1 cellular context compared by ENCODE assay signal in the genomic region with DNA sequence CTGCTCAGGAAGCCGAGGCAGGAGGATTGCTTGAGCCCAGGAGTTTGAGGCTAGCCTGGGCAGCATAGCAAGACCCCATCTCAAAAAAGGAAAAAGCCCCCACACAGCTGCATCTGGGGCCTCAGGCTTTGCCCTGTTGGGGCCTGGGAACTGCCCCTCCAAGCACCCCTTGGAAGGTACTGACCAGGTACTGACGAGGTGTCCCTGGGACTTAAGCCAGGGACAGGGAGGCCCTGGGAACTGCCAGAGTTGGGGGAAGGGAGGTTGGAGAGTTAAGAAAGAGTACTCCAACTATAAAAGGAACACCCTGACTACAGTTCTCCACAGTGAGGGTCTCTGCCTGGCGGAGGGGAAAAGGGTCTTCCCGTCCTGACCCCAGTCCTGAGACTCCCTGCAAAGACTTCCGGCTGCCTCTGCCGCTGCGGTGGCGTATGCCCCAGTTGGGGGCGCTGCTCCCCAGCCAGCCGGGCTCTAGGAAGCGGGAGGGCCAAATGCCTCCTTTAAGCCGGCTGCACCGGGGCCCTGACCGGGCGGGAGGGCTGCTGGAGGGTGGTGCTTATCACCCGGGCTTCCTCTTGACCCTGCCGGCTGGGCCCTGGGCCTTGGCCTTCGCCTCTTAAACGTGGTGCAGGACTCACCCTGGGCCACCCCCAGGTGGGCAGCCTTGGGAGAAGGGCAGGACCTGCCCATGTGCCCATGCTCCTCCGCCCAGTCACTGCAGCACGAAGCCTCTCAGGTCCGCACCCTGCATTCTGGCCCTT.
TF ChIP-seq lines count a peak whose summit lies in the region.

No MANE protein-coding gene starts in this region.

TF ChIP-seq in HepG2, 621 proteins besides CTCF, POLR2A, EP300 and RAD21 (continued from another document):
- TF ChIP-seq HIC2 (CRISPR knock-in tag; IDR thresholded peaks at IDR 0.05; ENCODE audit: low read depth), result peak; percentile 78; the same call in 1 of the 2 replicates
- TF ChIP-seq ZNF766 (CRISPR knock-in tag; IDR thresholded peaks at IDR 0.05; ENCODE audit: borderline replicate concordance), result no peak
- TF ChIP-seq SIN3B (IDR thresholded peaks at IDR 0.05; ENCODE audit: low read length), result no peak
- TF ChIP-seq, protein P1, sequence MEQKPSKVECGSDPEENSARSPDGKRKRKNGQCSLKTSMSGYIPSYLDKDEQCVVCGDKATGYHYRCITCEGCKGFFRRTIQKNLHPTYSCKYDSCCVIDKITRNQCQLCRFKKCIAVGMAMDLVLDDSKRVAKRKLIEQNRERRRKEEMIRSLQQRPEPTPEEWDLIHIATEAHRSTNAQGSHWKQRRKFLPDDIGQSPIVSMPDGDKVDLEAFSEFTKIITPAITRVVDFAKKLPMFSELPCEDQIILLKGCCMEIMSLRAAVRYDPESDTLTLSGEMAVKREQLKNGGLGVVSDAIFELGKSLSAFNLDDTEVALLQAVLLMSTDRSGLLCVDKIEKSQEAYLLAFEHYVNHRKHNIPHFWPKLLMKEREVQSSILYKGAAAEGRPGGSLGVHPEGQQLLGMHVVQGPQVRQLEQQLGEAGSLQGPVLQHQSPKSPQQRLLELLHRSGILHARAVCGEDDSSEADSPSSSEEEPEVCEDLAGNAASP (CRISPR knock-in tag; IDR thresholded peaks at IDR 0.05; ENCODE audit: borderline replicate concordance), result peak; percentile 60; the same call in 1 of the 2 replicates
- TF ChIP-seq ZFP36L1 (CRISPR knock-in tag; IDR thresholded peaks at IDR 0.05), result no peak
- TF ChIP-seq, protein P2, sequence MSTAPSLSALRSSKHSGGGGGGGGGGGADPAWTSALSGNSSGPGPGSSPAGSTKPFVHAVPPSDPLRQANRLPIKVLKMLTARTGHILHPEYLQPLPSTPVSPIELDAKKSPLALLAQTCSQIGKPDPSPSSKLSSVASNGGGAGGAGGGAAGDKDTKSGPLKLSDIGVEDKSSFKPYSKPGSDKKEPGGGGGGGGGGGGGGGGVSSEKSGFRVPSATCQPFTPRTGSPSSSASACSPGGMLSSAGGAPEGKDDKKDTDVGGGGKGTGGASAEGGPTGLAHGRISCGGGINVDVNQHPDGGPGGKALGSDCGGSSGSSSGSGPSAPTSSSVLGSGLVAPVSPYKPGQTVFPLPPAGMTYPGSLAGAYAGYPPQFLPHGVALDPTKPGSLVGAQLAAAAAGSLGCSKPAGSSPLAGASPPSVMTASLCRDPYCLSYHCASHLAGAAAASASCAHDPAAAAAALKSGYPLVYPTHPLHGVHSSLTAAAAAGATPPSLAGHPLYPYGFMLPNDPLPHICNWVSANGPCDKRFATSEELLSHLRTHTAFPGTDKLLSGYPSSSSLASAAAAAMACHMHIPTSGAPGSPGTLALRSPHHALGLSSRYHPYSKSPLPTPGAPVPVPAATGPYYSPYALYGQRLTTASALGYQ (CRISPR knock-in tag; IDR thresholded peaks at IDR 0.05), result no peak
- no peak for TF ChIP-seq MYNN (CRISPR knock-in tag; IDR thresholded peaks at IDR 0.05; ENCODE audit: low read depth)
- TF ChIP-seq ZNF230 (CRISPR knock-in tag; IDR thresholded peaks at IDR 0.05), result 0 out of 2 replicates have a peak, but pooled peaks have one; percentile 78
- TF ChIP-seq GLI4 (CRISPR knock-in tag; IDR thresholded peaks at IDR 0.05; ENCODE audit: borderline replicate concordance), result peak; percentile 62; the same call in 1 of the 2 replicates
- peak; percentile 66; the same call in 1 of the 2 replicates for TF ChIP-seq RFXAP (CRISPR knock-in tag; IDR thresholded peaks at IDR 0.05; ENCODE audit: borderline replicate concordance)
- no peak for TF ChIP-seq ZNF773 (CRISPR knock-in tag; IDR thresholded peaks at IDR 0.05; ENCODE audit: borderline replicate concordance)
- TF ChIP-seq IKZF1 (IDR thresholded peaks at IDR 0.05), result no peak
- TF ChIP-seq TMF1 (CRISPR knock-in tag; IDR thresholded peaks at IDR 0.05; ENCODE audit: low read depth), result no peak
- peak; percentile 92; the same call in 1 of the 2 replicates for TF ChIP-seq KDM2A (CRISPR knock-in tag; IDR thresholded peaks at IDR 0.05; ENCODE audit: borderline replicate concordance, low read depth)
- no peak for TF ChIP-seq ZNF629 (CRISPR knock-in tag; conservative IDR thresholded peaks at IDR 0.05)
- peak; percentile 54; the same call in 1 of the 2 replicates for TF ChIP-seq ZNF160 (CRISPR knock-in tag; IDR thresholded peaks at IDR 0.05)
- TF ChIP-seq KAT8 (CRISPR knock-in tag; IDR thresholded peaks at IDR 0.05), result peak; percentile 67
- TF ChIP-seq HMG20B (CRISPR knock-in tag; conservative IDR thresholded peaks at IDR 0.05), result no peak
- no peak for TF ChIP-seq ZNF235 (CRISPR knock-in tag; IDR thresholded peaks at IDR 0.05; ENCODE audit: borderline replicate concordance)
- TF ChIP-seq ZNF747 (CRISPR knock-in tag; IDR thresholded peaks at IDR 0.05; ENCODE audit: borderline replicate concordance), result peak; percentile 78; the same call in 1 of the 2 replicates
- TF ChIP-seq ZNF616 (CRISPR knock-in tag; IDR thresholded peaks at IDR 0.05; ENCODE audit: low read depth), result no peak
- no peak for TF ChIP-seq ZMAT3 (CRISPR knock-in tag; conservative IDR thresholded peaks at IDR 0.05)
- no peak for TF ChIP-seq ZNF878 (CRISPR knock-in tag; IDR thresholded peaks at IDR 0.05)
- no peak; the same call in 1 of the 2 replicates for TF ChIP-seq ZNF232 (CRISPR knock-in tag; IDR thresholded peaks at IDR 0.05; ENCODE audit: borderline replicate concordance)
